Comparison of ENCODE assay signal across 1 cellular context in the genomic region with DNA sequence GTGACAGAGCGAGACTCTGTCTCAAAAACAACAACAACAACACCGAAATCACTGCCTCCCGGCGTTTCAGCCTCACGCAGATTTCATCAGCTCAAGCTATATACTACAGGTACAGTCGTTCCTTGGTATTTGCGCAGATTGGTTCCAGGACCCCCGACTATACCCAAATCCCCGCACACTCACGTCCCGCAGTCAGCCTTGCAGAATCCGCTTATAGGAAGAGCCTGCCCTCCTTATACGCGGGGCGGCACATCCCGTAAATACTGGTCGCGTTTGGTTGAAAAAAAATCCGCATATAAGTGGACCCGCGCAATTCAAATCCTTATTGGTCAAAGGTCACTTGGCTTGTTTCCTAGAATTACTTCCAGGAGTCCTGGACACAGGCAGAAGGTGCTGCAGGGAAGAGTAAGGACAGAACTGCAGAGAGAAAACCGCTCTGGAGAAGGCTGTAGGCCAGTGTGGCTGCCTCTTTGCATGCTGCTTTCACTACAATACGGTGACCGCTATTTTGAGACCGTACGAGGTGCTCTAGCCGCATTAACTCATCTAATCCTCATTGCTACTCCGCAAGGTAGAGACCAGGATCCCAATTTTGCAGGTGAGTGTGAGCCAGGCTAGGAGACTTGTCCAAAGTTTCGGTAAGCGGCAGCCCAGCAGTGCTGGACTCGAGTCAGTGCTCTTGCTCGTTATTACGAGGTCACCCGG.
TF ChIP-seq lines count a peak whose summit lies in the region.

No MANE protein-coding gene starts in this region.

TF ChIP-seq in HepG2, 621 proteins besides CTCF, POLR2A, EP300 and RAD21 (continued from another document and continues in another):
- TF ChIP-seq, protein P1, sequence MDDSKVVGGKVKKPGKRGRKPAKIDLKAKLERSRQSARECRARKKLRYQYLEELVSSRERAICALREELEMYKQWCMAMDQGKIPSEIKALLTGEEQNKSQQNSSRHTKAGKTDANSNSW (CRISPR knock-in tag; IDR thresholded peaks at IDR 0.05; ENCODE audit: borderline replicate concordance) = no peak
- TF ChIP-seq SP140L (CRISPR knock-in tag; IDR thresholded peaks at IDR 0.05; ENCODE audit: borderline replicate concordance) (no peak), ZC3H13 (CRISPR knock-in tag; IDR thresholded peaks at IDR 0.05) (no peak), U2AF2 (IDR thresholded peaks at IDR 0.05; ENCODE audit: low read depth, low read length) (no peak), KLF6 (CRISPR knock-in tag; IDR thresholded peaks at IDR 0.05) (no peak), ZSCAN30 (CRISPR knock-in tag; IDR thresholded peaks at IDR 0.05) (no peak), ZNF569 (CRISPR knock-in tag; IDR thresholded peaks at IDR 0.05; ENCODE audit: borderline replicate concordance) (no peak), MED8 (CRISPR knock-in tag; IDR thresholded peaks at IDR 0.05; ENCODE audit: insufficient replicate concordance) (peak; percentile 41), ZNF446 (CRISPR knock-in tag; IDR thresholded peaks at IDR 0.05) (0 out of 2 replicates have a peak, but pooled peaks have one; percentile 61), RBM39 (IDR thresholded peaks at IDR 0.05; ENCODE audit: low read depth, low read length, poor library complexity, severe bottlenecking) (no peak), ZFX (CRISPR knock-in tag; IDR thresholded peaks at IDR 0.05; ENCODE audit: low read depth) (no peak), HNF4G (IDR thresholded peaks at IDR 0.05; ENCODE audit: borderline replicate concordance, low read depth, low read length) (peak; percentile 33; the same call in 1 of the 2 replicates), HNF4G (CRISPR knock-in tag; IDR thresholded peaks at IDR 0.05; ENCODE audit: borderline replicate concordance, low read depth) (no peak), CENPT (CRISPR knock-in tag; IDR thresholded peaks at IDR 0.05; ENCODE audit: low read depth) (no peak), TEAD3 (CRISPR knock-in tag; optimal IDR thresholded peaks at IDR 0.05; ENCODE audit: borderline replicate concordance) (peak; percentile 40), RBM22 (optimal IDR thresholded peaks at IDR 0.05; ENCODE audit: low read length) (peak; percentile 70), NFRKB (IDR thresholded peaks at IDR 0.05) (no peak), KDM1A (CRISPR knock-in tag; IDR thresholded peaks at IDR 0.05) (no peak), ZNF333 (CRISPR knock-in tag; IDR thresholded peaks at IDR 0.05; ENCODE audit: borderline replicate concordance) (0 out of 2 replicates have a peak, but pooled peaks have one; percentile 1), ZNF850 (CRISPR knock-in tag; conservative IDR thresholded peaks at IDR 0.05) (peak; percentile 96; the same call in 1 of the 2 replicates), ZNF431 (CRISPR knock-in tag; IDR thresholded peaks at IDR 0.05; ENCODE audit: borderline replicate concordance, low read depth) (no peak), ZNF563 (CRISPR knock-in tag; IDR thresholded peaks at IDR 0.05) (no peak), HES4 (CRISPR knock-in tag; IDR thresholded peaks at IDR 0.05; ENCODE audit: borderline replicate concordance) (no peak), PTBP1 (IDR thresholded peaks at IDR 0.05; ENCODE audit: low read depth, low read length, poor library complexity, severe bottlenecking) (no peak), ZIK1 (CRISPR knock-in tag; IDR thresholded peaks at IDR 0.05; ENCODE audit: borderline replicate concordance, low read depth) (peak; percentile 7; the same call in 1 of the 2 replicates), ZNF136 (CRISPR knock-in tag; IDR thresholded peaks at IDR 0.05; ENCODE audit: low read depth) (no peak), MXD4 (CRISPR knock-in tag; IDR thresholded peaks at IDR 0.05) (no peak)
- TF ChIP-seq, protein P2, sequence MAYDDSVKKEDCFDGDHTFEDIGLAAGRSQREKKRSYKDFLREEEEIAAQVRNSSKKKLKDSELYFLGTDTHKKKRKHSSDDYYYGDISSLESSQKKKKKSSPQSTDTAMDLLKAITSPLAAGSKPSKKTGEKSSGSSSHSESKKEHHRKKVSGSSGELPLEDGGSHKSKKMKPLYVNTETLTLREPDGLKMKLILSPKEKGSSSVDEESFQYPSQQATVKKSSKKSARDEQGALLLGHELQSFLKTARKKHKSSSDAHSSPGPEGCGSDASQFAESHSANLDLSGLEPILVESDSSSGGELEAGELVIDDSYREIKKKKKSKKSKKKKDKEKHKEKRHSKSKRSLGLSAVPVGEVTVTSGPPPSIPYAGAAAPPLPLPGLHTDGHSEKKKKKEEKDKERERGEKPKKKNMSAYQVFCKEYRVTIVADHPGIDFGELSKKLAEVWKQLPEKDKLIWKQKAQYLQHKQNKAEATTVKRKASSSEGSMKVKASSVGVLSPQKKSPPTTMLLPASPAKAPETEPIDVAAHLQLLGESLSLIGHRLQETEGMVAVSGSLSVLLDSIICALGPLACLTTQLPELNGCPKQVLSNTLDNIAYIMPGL (CRISPR knock-in tag; IDR thresholded peaks at IDR 0.05; ENCODE audit: borderline replicate concordance in 1 of 2, low read depth in 1 of 2) = no peak
- TF ChIP-seq, protein P3, sequence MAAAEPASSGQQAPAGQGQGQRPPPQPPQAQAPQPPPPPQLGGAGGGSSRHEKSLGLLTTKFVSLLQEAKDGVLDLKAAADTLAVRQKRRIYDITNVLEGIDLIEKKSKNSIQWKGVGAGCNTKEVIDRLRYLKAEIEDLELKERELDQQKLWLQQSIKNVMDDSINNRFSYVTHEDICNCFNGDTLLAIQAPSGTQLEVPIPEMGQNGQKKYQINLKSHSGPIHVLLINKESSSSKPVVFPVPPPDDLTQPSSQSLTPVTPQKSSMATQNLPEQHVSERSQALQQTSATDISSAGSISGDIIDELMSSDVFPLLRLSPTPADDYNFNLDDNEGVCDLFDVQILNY (CRISPR knock-in tag; conservative IDR thresholded peaks at IDR 0.05) = 0 out of 2 replicates have a peak, but pooled peaks have one; percentile 43
- TF ChIP-seq, protein P4, sequence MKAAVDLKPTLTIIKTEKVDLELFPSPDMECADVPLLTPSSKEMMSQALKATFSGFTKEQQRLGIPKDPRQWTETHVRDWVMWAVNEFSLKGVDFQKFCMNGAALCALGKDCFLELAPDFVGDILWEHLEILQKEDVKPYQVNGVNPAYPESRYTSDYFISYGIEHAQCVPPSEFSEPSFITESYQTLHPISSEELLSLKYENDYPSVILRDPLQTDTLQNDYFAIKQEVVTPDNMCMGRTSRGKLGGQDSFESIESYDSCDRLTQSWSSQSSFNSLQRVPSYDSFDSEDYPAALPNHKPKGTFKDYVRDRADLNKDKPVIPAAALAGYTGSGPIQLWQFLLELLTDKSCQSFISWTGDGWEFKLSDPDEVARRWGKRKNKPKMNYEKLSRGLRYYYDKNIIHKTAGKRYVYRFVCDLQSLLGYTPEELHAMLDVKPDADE (CRISPR knock-in tag; IDR thresholded peaks at IDR 0.05) = 0 out of 2 replicates have a peak, but pooled peaks have one; percentile 27
- TF ChIP-seq, protein P5, sequence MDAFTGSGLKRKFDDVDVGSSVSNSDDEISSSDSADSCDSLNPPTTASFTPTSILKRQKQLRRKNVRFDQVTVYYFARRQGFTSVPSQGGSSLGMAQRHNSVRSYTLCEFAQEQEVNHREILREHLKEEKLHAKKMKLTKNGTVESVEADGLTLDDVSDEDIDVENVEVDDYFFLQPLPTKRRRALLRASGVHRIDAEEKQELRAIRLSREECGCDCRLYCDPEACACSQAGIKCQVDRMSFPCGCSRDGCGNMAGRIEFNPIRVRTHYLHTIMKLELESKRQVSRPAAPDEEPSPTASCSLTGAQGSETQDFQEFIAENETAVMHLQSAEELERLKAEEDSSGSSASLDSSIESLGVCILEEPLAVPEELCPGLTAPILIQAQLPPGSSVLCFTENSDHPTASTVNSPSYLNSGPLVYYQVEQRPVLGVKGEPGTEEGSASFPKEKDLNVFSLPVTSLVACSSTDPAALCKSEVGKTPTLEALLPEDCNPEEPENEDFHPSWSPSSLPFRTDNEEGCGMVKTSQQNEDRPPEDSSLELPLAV (CRISPR knock-in tag; conservative IDR thresholded peaks at IDR 0.05; ENCODE audit: low read depth) = no peak
- TF ChIP-seq, protein P6, sequence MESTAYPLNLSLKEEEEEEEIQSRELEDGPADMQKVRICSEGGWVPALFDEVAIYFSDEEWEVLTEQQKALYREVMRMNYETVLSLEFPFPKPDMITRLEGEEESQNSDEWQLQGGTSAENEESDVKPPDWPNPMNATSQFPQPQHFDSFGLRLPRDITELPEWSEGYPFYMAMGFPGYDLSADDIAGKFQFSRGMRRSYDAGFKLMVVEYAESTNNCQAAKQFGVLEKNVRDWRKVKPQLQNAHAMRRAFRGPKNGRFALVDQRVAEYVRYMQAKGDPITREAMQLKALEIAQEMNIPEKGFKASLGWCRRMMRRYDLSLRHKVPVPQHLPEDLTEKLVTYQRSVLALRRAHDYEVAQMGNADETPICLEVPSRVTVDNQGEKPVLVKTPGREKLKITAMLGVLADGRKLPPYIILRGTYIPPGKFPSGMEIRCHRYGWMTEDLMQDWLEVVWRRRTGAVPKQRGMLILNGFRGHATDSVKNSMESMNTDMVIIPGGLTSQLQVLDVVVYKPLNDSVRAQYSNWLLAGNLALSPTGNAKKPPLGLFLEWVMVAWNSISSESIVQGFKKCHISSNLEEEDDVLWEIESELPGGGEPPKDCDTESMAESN (CRISPR knock-in tag; conservative IDR thresholded peaks at IDR 0.05) = 0 out of 2 replicates have a peak, but pooled peaks have one; percentile 47
- TF ChIP-seq, protein P7, sequence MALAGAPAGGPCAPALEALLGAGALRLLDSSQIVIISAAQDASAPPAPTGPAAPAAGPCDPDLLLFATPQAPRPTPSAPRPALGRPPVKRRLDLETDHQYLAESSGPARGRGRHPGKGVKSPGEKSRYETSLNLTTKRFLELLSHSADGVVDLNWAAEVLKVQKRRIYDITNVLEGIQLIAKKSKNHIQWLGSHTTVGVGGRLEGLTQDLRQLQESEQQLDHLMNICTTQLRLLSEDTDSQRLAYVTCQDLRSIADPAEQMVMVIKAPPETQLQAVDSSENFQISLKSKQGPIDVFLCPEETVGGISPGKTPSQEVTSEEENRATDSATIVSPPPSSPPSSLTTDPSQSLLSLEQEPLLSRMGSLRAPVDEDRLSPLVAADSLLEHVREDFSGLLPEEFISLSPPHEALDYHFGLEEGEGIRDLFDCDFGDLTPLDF (CRISPR knock-in tag; IDR thresholded peaks at IDR 0.05) = no peak
- TF ChIP-seq, protein P8, sequence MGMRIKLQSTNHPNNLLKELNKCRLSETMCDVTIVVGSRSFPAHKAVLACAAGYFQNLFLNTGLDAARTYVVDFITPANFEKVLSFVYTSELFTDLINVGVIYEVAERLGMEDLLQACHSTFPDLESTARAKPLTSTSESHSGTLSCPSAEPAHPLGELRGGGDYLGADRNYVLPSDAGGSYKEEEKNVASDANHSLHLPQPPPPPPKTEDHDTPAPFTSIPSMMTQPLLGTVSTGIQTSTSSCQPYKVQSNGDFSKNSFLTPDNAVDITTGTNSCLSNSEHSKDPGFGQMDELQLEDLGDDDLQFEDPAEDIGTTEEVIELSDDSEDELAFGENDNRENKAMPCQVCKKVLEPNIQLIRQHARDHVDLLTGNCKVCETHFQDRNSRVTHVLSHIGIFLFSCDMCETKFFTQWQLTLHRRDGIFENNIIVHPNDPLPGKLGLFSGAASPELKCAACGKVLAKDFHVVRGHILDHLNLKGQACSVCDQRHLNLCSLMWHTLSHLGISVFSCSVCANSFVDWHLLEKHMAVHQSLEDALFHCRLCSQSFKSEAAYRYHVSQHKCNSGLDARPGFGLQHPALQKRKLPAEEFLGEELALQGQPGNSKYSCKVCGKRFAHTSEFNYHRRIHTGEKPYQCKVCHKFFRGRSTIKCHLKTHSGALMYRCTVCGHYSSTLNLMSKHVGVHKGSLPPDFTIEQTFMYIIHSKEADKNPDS (CRISPR knock-in tag; IDR thresholded peaks at IDR 0.05) = no peak
- TF ChIP-seq, protein P9, sequence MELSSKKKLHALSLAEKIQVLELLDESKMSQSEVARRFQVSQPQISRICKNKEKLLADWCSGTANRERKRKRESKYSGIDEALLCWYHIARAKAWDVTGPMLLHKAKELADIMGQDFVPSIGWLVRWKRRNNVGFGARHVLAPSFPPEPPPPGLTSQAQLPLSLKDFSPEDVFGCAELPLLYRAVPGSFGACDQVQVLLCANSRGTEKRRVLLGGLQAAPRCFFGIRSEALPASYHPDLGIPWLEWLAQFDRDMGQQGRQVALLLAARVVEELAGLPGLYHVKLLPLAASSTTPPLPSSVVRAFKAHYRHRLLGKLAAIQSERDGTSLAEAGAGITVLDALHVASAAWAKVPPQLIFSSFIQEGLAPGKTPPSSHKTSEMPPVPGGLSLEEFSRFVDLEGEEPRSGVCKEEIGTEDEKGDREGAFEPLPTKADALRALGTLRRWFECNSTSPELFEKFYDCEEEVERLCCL (CRISPR knock-in tag; IDR thresholded peaks at IDR 0.05; ENCODE audit: borderline replicate concordance) = 0 out of 2 replicates have a peak, but pooled peaks have one; percentile 27
- TF ChIP-seq, protein P10, sequence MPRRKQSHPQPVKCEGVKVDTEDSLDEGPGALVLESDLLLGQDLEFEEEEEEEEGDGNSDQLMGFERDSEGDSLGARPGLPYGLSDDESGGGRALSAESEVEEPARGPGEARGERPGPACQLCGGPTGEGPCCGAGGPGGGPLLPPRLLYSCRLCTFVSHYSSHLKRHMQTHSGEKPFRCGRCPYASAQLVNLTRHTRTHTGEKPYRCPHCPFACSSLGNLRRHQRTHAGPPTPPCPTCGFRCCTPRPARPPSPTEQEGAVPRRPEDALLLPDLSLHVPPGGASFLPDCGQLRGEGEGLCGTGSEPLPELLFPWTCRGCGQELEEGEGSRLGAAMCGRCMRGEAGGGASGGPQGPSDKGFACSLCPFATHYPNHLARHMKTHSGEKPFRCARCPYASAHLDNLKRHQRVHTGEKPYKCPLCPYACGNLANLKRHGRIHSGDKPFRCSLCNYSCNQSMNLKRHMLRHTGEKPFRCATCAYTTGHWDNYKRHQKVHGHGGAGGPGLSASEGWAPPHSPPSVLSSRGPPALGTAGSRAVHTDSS (CRISPR knock-in tag; conservative IDR thresholded peaks at IDR 0.05) = 0 out of 2 replicates have a peak, but pooled peaks have one; percentile 28
- TF ChIP-seq, protein P11, sequence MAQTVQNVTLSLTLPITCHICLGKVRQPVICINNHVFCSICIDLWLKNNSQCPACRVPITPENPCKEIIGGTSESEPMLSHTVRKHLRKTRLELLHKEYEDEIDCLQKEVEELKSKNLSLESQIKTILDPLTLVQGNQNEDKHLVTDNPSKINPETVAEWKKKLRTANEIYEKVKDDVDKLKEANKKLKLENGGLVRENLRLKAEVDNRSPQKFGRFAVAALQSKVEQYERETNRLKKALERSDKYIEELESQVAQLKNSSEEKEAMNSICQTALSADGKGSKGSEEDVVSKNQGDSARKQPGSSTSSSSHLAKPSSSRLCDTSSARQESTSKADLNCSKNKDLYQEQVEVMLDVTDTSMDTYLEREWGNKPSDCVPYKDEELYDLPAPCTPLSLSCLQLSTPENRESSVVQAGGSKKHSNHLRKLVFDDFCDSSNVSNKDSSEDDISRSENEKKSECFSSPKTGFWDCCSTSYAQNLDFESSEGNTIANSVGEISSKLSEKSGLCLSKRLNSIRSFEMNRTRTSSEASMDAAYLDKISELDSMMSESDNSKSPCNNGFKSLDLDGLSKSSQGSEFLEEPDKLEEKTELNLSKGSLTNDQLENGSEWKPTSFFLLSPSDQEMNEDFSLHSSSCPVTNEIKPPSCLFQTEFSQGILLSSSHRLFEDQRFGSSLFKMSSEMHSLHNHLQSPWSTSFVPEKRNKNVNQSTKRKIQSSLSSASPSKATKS (CRISPR knock-in tag; IDR thresholded peaks at IDR 0.05) = no peak
